1 cellular context compared by ENCODE assay signal in genomic region chr17:72492941-72493340, GRCh38.
A peak's percentile ranks its signal among the peaks of the same experiment; 100 is the strongest.
TF ChIP-seq lines count a peak whose summit lies in the region.

No MANE protein-coding gene starts in this region.

TF ChIP-seq in HepG2, 621 proteins besides CTCF, POLR2A, EP300 and RAD21 (continued from another document and continues in another):
- TF ChIP-seq ZNF687 (CRISPR knock-in tag; IDR thresholded peaks at IDR 0.05) (no peak), CBX5 (CRISPR knock-in tag; IDR thresholded peaks at IDR 0.05; ENCODE audit: borderline replicate concordance) (no peak), ZNF790 (CRISPR knock-in tag; IDR thresholded peaks at IDR 0.05; ENCODE audit: borderline replicate concordance) (no peak), ELF4 (CRISPR knock-in tag; IDR thresholded peaks at IDR 0.05; ENCODE audit: borderline replicate concordance) (no peak), MEIS2 (CRISPR knock-in tag; IDR thresholded peaks at IDR 0.05) (peak; percentile 69), LCORL (IDR thresholded peaks at IDR 0.05) (no peak), LCORL (CRISPR knock-in tag; IDR thresholded peaks at IDR 0.05) (no peak), ZNF563 (CRISPR knock-in tag; IDR thresholded peaks at IDR 0.05) (no peak), SOX13 (IDR thresholded peaks at IDR 0.05) (no peak), SOX13 (CRISPR knock-in tag; conservative IDR thresholded peaks at IDR 0.05 in 1 of 2, IDR thresholded peaks at IDR 0.05 in 1 of 2) (peak in 1 of 2 experiments; percentile 58; a peak in 1 of 4 replicates), RBFOX2 (IDR thresholded peaks at IDR 0.05; ENCODE audit: low read depth, low read length) (no peak), ZNF607 (CRISPR knock-in tag; IDR thresholded peaks at IDR 0.05; ENCODE audit: borderline replicate concordance) (no peak), GTF3A (CRISPR knock-in tag; conservative IDR thresholded peaks at IDR 0.05) (no peak), EED (CRISPR knock-in tag; IDR thresholded peaks at IDR 0.05) (no peak), ZNF570 (CRISPR knock-in tag; IDR thresholded peaks at IDR 0.05; ENCODE audit: borderline replicate concordance) (no peak), SMC3 (IDR thresholded peaks at IDR 0.05; ENCODE audit: low read length) (no peak), KDM6A (CRISPR knock-in tag; IDR thresholded peaks at IDR 0.05; ENCODE audit: low read depth) (no peak), FIP1L1 (IDR thresholded peaks at IDR 0.05; ENCODE audit: borderline replicate concordance, insufficient read depth, low read depth, low read length) (no peak), RFX3 (CRISPR knock-in tag; IDR thresholded peaks at IDR 0.05) (no peak), TRAFD1 (CRISPR knock-in tag; IDR thresholded peaks at IDR 0.05; ENCODE audit: borderline replicate concordance) (no peak), TRIM24 (CRISPR knock-in tag; IDR thresholded peaks at IDR 0.05) (no peak), REL (CRISPR knock-in tag; conservative IDR thresholded peaks at IDR 0.05) (no peak), DRAP1 (CRISPR knock-in tag; IDR thresholded peaks at IDR 0.05) (no peak), ZKSCAN5 (CRISPR knock-in tag; IDR thresholded peaks at IDR 0.05) (no peak), SP140L (CRISPR knock-in tag; IDR thresholded peaks at IDR 0.05; ENCODE audit: borderline replicate concordance) (no peak), ZNF724P (CRISPR knock-in tag; IDR thresholded peaks at IDR 0.05; ENCODE audit: borderline replicate concordance) (no peak), GRHL1 (CRISPR knock-in tag; conservative IDR thresholded peaks at IDR 0.05) (no peak), ZNF558 (CRISPR knock-in tag; IDR thresholded peaks at IDR 0.05; ENCODE audit: borderline replicate concordance) (no peak), KDM5B (CRISPR knock-in tag; IDR thresholded peaks at IDR 0.05; ENCODE audit: borderline replicate concordance) (no peak), MIXL1 (CRISPR knock-in tag; IDR thresholded peaks at IDR 0.05) (0 out of 2 replicates have a peak, but pooled peaks have one; percentile 35), BCLAF1 (IDR thresholded peaks at IDR 0.05) (no peak), MLLT10 (CRISPR knock-in tag; IDR thresholded peaks at IDR 0.05) (no peak), NFKB2 (CRISPR knock-in tag; IDR thresholded peaks at IDR 0.05; ENCODE audit: borderline replicate concordance) (no peak)
- TF ChIP-seq, protein P1, sequence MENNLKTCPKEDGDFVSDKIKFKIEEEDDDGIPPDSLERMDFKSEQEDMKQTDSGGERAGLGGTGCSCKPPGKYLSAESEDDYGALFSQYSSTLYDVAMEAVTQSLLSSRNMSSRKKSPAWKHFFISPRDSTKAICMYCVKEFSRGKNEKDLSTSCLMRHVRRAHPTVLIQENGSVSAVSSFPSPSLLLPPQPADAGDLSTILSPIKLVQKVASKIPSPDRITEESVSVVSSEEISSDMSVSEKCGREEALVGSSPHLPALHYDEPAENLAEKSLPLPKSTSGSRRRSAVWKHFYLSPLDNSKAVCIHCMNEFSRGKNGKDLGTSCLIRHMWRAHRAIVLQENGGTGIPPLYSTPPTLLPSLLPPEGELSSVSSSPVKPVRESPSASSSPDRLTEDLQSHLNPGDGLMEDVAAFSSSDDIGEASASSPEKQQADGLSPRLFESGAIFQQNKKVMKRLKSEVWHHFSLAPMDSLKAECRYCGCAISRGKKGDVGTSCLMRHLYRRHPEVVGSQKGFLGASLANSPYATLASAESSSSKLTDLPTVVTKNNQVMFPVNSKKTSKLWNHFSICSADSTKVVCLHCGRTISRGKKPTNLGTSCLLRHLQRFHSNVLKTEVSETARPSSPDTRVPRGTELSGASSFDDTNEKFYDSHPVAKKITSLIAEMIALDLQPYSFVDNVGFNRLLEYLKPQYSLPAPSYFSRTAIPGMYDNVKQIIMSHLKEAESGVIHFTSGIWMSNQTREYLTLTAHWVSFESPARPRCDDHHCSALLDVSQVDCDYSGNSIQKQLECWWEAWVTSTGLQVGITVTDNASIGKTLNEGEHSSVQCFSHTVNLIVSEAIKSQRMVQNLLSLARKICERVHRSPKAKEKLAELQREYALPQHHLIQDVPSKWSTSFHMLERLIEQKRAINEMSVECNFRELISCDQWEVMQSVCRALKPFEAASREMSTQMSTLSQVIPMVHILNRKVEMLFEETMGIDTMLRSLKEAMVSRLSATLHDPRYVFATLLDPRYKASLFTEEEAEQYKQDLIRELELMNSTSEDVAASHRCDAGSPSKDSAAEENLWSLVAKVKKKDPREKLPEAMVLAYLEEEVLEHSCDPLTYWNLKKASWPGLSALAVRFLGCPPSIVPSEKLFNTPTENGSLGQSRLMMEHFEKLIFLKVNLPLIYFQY (CRISPR knock-in tag; IDR thresholded peaks at IDR 0.05; ENCODE audit: borderline replicate concordance): no peak
- TF ChIP-seq, protein P2, sequence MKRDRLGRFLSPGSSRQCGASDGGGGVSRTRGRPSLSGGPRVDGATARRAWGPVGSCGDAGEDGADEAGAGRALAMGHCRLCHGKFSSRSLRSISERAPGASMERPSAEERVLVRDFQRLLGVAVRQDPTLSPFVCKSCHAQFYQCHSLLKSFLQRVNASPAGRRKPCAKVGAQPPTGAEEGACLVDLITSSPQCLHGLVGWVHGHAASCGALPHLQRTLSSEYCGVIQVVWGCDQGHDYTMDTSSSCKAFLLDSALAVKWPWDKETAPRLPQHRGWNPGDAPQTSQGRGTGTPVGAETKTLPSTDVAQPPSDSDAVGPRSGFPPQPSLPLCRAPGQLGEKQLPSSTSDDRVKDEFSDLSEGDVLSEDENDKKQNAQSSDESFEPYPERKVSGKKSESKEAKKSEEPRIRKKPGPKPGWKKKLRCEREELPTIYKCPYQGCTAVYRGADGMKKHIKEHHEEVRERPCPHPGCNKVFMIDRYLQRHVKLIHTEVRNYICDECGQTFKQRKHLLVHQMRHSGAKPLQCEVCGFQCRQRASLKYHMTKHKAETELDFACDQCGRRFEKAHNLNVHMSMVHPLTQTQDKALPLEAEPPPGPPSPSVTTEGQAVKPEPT (CRISPR knock-in tag; IDR thresholded peaks at IDR 0.05; ENCODE audit: low read depth): no peak
- TF ChIP-seq, protein P3, sequence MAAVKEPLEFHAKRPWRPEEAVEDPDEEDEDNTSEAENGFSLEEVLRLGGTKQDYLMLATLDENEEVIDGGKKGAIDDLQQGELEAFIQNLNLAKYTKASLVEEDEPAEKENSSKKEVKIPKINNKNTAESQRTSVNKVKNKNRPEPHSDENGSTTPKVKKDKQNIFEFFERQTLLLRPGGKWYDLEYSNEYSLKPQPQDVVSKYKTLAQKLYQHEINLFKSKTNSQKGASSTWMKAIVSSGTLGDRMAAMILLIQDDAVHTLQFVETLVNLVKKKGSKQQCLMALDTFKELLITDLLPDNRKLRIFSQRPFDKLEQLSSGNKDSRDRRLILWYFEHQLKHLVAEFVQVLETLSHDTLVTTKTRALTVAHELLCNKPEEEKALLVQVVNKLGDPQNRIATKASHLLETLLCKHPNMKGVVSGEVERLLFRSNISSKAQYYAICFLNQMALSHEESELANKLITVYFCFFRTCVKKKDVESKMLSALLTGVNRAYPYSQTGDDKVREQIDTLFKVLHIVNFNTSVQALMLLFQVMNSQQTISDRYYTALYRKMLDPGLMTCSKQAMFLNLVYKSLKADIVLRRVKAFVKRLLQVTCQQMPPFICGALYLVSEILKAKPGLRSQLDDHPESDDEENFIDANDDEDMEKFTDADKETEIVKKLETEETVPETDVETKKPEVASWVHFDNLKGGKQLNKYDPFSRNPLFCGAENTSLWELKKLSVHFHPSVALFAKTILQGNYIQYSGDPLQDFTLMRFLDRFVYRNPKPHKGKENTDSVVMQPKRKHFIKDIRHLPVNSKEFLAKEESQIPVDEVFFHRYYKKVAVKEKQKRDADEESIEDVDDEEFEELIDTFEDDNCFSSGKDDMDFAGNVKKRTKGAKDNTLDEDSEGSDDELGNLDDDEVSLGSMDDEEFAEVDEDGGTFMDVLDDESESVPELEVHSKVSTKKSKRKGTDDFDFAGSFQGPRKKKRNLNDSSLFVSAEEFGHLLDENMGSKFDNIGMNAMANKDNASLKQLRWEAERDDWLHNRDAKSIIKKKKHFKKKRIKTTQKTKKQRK (IDR thresholded peaks at IDR 0.05; ENCODE audit: low read length): no peak
- TF ChIP-seq, protein P4, sequence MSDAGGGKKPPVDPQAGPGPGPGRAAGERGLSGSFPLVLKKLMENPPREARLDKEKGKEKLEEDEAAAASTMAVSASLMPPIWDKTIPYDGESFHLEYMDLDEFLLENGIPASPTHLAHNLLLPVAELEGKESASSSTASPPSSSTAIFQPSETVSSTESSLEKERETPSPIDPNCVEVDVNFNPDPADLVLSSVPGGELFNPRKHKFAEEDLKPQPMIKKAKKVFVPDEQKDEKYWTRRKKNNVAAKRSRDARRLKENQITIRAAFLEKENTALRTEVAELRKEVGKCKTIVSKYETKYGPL (CRISPR knock-in tag; IDR thresholded peaks at IDR 0.05): no peak
